Comparison of ENCODE assay signal across 11 cellular contexts in genomic region chr6:122947355-122947754, GRCh38. TPM values are rescaled to one million over a fixed set of nuclear protein-coding genes. Genes with fewer than 3 reads are reported as not detected.
A peak's percentile ranks its signal among the peaks of the same experiment; 100 is the strongest.
DNase-seq lines count a peak whose midpoint lies in the region; ATAC-seq, FAIRE-seq and TF ChIP-seq lines count a peak whose summit lies in the region.
"Had no signal": no experiment of that assay in that cellular context is flagged by ENCODE, and none has a peak within 500 bp of the region (broad histone marks: within the 10 kb centered on the region; RNA-seq: fewer than 3 reads in every experiment).

No MANE protein-coding gene starts in this region.

- H3K36me3 ChIP-seq in PC-9 (ENCODE audit: low read depth) (no peaks in the 10 kb centered on the region), hepatocyte (replicated peaks; ENCODE audit: insufficient read depth, low read depth) (no peaks in the 10 kb centered on the region), gastroesophageal sphincter (no peaks in the 10 kb centered on the region)

- H4K20me1 ChIP-seq in PC-9 (ENCODE audit: insufficient read depth) (no peaks in the 10 kb centered on the region), hepatocyte (ENCODE audit: insufficient read depth, poor library complexity, severe bottlenecking) (no peaks in the 10 kb centered on the region)

- H3K36me3 Mint-ChIP-seq in activated T-cell treated with anti-CD3 and anti-CD28 coated beads, Interleukin-2, amount 50 U/mL, for 4 hours (ENCODE audit: insufficient read depth), result no peaks in the 10 kb centered on the region
- no peaks in the 10 kb centered on the region for H3K36me3 Mint-ChIP-seq in activated T-helper 17 cell treated with anti-CD3 and anti-CD28 coated beads, Interleukin-2, amount 50 U/mL, for 72 hours (ENCODE audit: low read depth)
- H3K36me3 Mint-ChIP-seq: natural killer cell had no signal

- H3K4me2 ChIP-seq in PC-9 (no peak overlapping the region), hepatocyte (no peak overlapping the region)

- H3K79me2 ChIP-seq in PC-9 (ENCODE audit: low read depth), result no peaks in the 10 kb centered on the region
- no peaks in the 10 kb centered on the region for H3K79me2 ChIP-seq in hepatocyte

- no peak overlapping the region for H2AFZ ChIP-seq in PC-9
- no peak overlapping the region for H2AFZ ChIP-seq in hepatocyte

- H3K9me3 Mint-ChIP-seq in activated T-cell treated with anti-CD3 and anti-CD28 coated beads, Interleukin-2, amount 50 U/mL, for 4 hours, result peaks cover 5% of the 10 kb centered on the region
- peaks cover 14% of the 10 kb centered on the region for H3K9me3 Mint-ChIP-seq in activated T-helper 17 cell treated with anti-CD3 and anti-CD28 coated beads, Interleukin-2, amount 50 U/mL, for 72 hours

- H3K4me3 Mint-ChIP-seq in activated T-cell treated with anti-CD3 and anti-CD28 coated beads, Interleukin-2, amount 50 U/mL, for 4 hours, result no peak overlapping the region
- no peak overlapping the region for H3K4me3 Mint-ChIP-seq in activated T-helper 17 cell treated with anti-CD3 and anti-CD28 coated beads, Interleukin-2, amount 50 U/mL, for 72 hours
- H3K4me3 Mint-ChIP-seq: effector memory CD8-positive, alpha-beta T cell; natural killer cell had no signal

- no peak overlapping the region for H3K27ac Mint-ChIP-seq in activated T-helper 17 cell treated with anti-CD3 and anti-CD28 coated beads, Interleukin-2, amount 50 U/mL, for 72 hours
- H3K27ac Mint-ChIP-seq: effector memory CD8-positive, alpha-beta T cell; natural killer cell had no signal

- H3K9me2 ChIP-seq in PC-9 (ENCODE audit: insufficient read depth) (peaks cover 9% of the 10 kb centered on the region; the same call in 1 of the 2 replicates), hepatocyte (replicated peaks; ENCODE audit: insufficient read depth) (no peaks in the 10 kb centered on the region)

- H3F3A ChIP-seq in PC-9 (ENCODE audit: insufficient read depth, low read depth), result no peaks in the 10 kb centered on the region

- no peak overlapping the region for H3K27ac ChIP-seq in PC-9
- H3K27ac ChIP-seq in hepatocyte, result no peak overlapping the region
- H3K27ac ChIP-seq in gastroesophageal sphincter, result no peak overlapping the region

- no peaks in the 10 kb centered on the region for H3K4me1 Mint-ChIP-seq in activated T-cell treated with anti-CD3 and anti-CD28 coated beads, Interleukin-2, amount 50 U/mL, for 4 hours (ENCODE audit: low read depth)
- H3K4me1 Mint-ChIP-seq in activated T-helper 17 cell treated with anti-CD3 and anti-CD28 coated beads, Interleukin-2, amount 50 U/mL, for 72 hours, result no peaks in the 10 kb centered on the region
- H3K4me1 Mint-ChIP-seq: natural killer cell had no signal

- no peak for FAIRE-seq in GM12891 (lab: Jason Lieb, UNC)

- TF ChIP-seq CTCF in PC-9 (conservative IDR thresholded peaks at IDR 0.05) (peak; percentile 83), hepatocyte (IDR thresholded peaks at IDR 0.05; ENCODE audit: poor library complexity) (peak; percentile 54), gastroesophageal sphincter (IDR thresholded peaks at IDR 0.05) (no peak)

- intact Hi-C loops in PC-9 (cut with micrococcal nuclease; ENCODE audit: unreplicated experiment), result loop anchor here (1.0 kb wide), 1 partner anchor 369 kb away; no protein-coding TSS in a partner anchor

- no peaks in the 10 kb centered on the region for H3K27me3 Mint-ChIP-seq in activated T-cell treated with anti-CD3 and anti-CD28 coated beads, Interleukin-2, amount 50 U/mL, for 4 hours (ENCODE audit: low read depth)
- no peaks in the 10 kb centered on the region for H3K27me3 Mint-ChIP-seq in activated T-helper 17 cell treated with anti-CD3 and anti-CD28 coated beads, Interleukin-2, amount 50 U/mL, for 72 hours
- H3K27me3 Mint-ChIP-seq: effector memory CD8-positive, alpha-beta T cell had no signal

- H3K4me1 ChIP-seq in PC-9 (replicated peaks; ENCODE audit: insufficient read depth), result no peaks in the 10 kb centered on the region
- H3K4me1 ChIP-seq in hepatocyte (ENCODE audit: insufficient read depth), result no peaks in the 10 kb centered on the region
- H3K4me1 ChIP-seq in gastroesophageal sphincter, result no peaks in the 10 kb centered on the region

- H3K27me3 ChIP-seq in PC-9 (ENCODE audit: insufficient read depth, low read depth) (no peaks in the 10 kb centered on the region), hepatocyte (no peaks in the 10 kb centered on the region), gastroesophageal sphincter (no peaks in the 10 kb centered on the region)

- H3K4me3 ChIP-seq in PC-9 (no peak overlapping the region), hepatocyte (no peak overlapping the region), gastroesophageal sphincter (no peak overlapping the region)

- TF ChIP-seq POLR2A in GM12891 (IDR thresholded peaks at IDR 0.05; ENCODE audit: low read depth, low read length), result no peak
- TF ChIP-seq POLR2A in gastroesophageal sphincter (IDR thresholded peaks at IDR 0.05), result no peak

- CTCF ChIA-PET in PC-9 (lab: Charles Lee), result interaction anchor here (0.6 kb wide), 1 partner anchor 372 kb away, joined by 6 read pairs; no protein-coding TSS in a partner anchor

- H3K9me3 ChIP-seq in PC-9 (ENCODE audit: insufficient read depth, low read depth) (no peaks in the 10 kb centered on the region), hepatocyte (ENCODE audit: low read depth) (no peaks in the 10 kb centered on the region), gastroesophageal sphincter (peaks cover 0 to 11% (median 0%) of the 10 kb centered on the region in 3 donors)

- BruUV-seq in PC-9 (replicated peaks; lab: Mats Ljungman, UMichigan), result no TSS peak

- peak; percentile 1 for DNase-seq in A172 (ENCODE audit: low spot score)
- peak; percentile 6 for DNase-seq in GM12891 (ENCODE audit: insufficient read length, low spot score)
- DNase-seq in PC-9, result peak in 1 of 2 experiments; percentile 3
- DNase-seq in hepatocyte (ENCODE audit: low spot score), result peak; percentile 34
- no peak for DNase-seq in activated T-cell treated with anti-CD3 and anti-CD28 coated beads, Interleukin-2, amount 50 U/mL, for 4 hours
- DNase-seq: effector memory CD8-positive, alpha-beta T cell; natural killer cell; NCI-H1694 treated with DMSO at 0.1 percent for 48 hours had no signal

- POLR2A ChIA-PET in PC-9 (lab: Charles Lee; ENCODE audit: unreplicated experiment), result no interaction called here

- ATAC-seq in HG03457 (IDR thresholded peaks at IDR 0.05; ENCODE audit: unreplicated experiment) (no peak), gastroesophageal sphincter (no peak)
- ATAC-seq in activated T-cell treated with anti-CD3 and anti-CD28 coated beads, Interleukin-2, amount 50 U/mL, for 4 hours, result no peak
- no peak for ATAC-seq in activated T-helper 17 cell treated with anti-CD3 and anti-CD28 coated beads, Interleukin-2, amount 50 U/mL, for 72 hours (replicated peaks)
- ATAC-seq: effector memory CD8-positive, alpha-beta T cell; natural killer cell had no signal

- no peak for TF ChIP-seq EP300 in gastroesophageal sphincter (IDR thresholded peaks at IDR 0.05)

TF ChIP-seq in GM12891, 5 proteins besides CTCF, POLR2A, EP300 and RAD21:
- TF ChIP-seq PAX5 (IDR thresholded peaks at IDR 0.05; ENCODE audit: insufficient read depth, low read length, severe bottlenecking) (no peak), POU2F2 (IDR thresholded peaks at IDR 0.05; ENCODE audit: low read depth, low read length) (no peak), TAF1 (IDR thresholded peaks at IDR 0.05; ENCODE audit: low read depth, low read length) (no peak), SPI1 (IDR thresholded peaks at IDR 0.05; ENCODE audit: low read depth, low read length) (no peak), POLR2AphosphoS5 (IDR thresholded peaks at IDR 0.05; ENCODE audit: low read depth, low read length) (no peak)

RNA-seq across cellular contexts. Expression of gene CLVS2, which starts 48.7 kb away (rescaled TPM):
- not detected in 2 replicates for total RNA-seq in A172 (2014; rRNA removed; shearing (Covaris generic))
- polyA plus RNA-seq in GM12891 (2012; ENCODE audit: low read depth, missing spikeins), result not detected
- total RNA-seq in PC-9 (2021), result not detected in 2 replicates
- under 0.01 and 0.07 TPM in 2 replicates for total RNA-seq in hepatocyte
- polyA plus RNA-seq in hepatocyte, result 0.02 TPM in 1 of 2 replicates, not detected in the other
- total RNA-seq in activated T-cell treated with anti-CD3 and anti-CD28 coated beads, Interleukin-2, amount 50 U/mL, for 4 hours, result not detected
- total RNA-seq in gastroesophageal sphincter, result under 1 TPM in 3 of 4 donors, not detected in 1; 0.27 to 0.54 (median 0.50) TPM
- not detected for total RNA-seq in activated T-helper 17 cell treated with anti-CD3 and anti-CD28 coated beads, Interleukin-2, amount 50 U/mL, for 72 hours
- total RNA-seq: natural killer cell had no signal

Comparison
In these comparisons a context has a peak if more than half of its experiments do, and no peak if none do; other contexts are left out.
1. CTCF ChIP-seq: peak in PC-9 (single experiment) and hepatocyte (single experiment); none in gastroesophageal sphincter (0 of 4).